In genomic region chr21:42570841-42571387, GRCh38 we compare ENCODE assay signal across 11 cellular contexts. TPM values are rescaled to one million over a fixed set of nuclear protein-coding genes. Genes with fewer than 3 reads are reported as not detected.
DNase-seq lines count a peak whose midpoint lies in the region; ATAC-seq, FAIRE-seq and TF ChIP-seq lines count a peak whose summit lies in the region.
"Had no signal": no experiment of that assay in that cellular context is flagged by ENCODE, and none has a peak within 500 bp of the region (broad histone marks: within the 10 kb centered on the region; RNA-seq: fewer than 3 reads in every experiment).

No MANE protein-coding gene starts in this region.

- no peak for TF ChIP-seq RAD21 in K562 (CRISPR knock-in tag; conservative IDR thresholded peaks at IDR 0.05 in 1 of 2, IDR thresholded peaks at IDR 0.05 in 1 of 2)

- H3K4me3 Mint-ChIP-seq in nephron progenitor cell = no peak overlapping the region
- H3K4me3 Mint-ChIP-seq: activated CD4-positive, alpha-beta T cell treated with anti-CD3 and anti-CD28 coated beads, Interleukin-2, amount 10 ng/mL, durations not matched to agents 24 days and 14 days had no signal

- TF ChIP-seq POLR2A in K562 (conservative IDR thresholded peaks at IDR 0.05) = no peak

- peaks cover 2% of the 10 kb centered on the region for H3K9me3 Mint-ChIP-seq in nephron progenitor cell
- H3K9me3 Mint-ChIP-seq: activated CD4-positive, alpha-beta T cell treated with anti-CD3 and anti-CD28 coated beads, Interleukin-2, amount 10 ng/mL, durations not matched to agents 24 days and 14 days had no signal

- intact Hi-C loops in K562 (cut with micrococcal nuclease) = loop anchor here (10.0 kb wide), 1 partner anchor 46 kb away; no protein-coding TSS in a partner anchor

- ATAC-seq in K562 = no peak

- no peaks in the 10 kb centered on the region for H3K9me3 ChIP-seq in K562 (replicated peaks; ENCODE audit: control insufficient read depth, insufficient read depth, low read depth, low read length)
- H3K9me3 ChIP-seq: ascending aorta had no signal

- peaks cover 4% of the 10 kb centered on the region for H3K36me3 Mint-ChIP-seq in nephron progenitor cell (ENCODE audit: low read depth)

- peaks cover 3% of the 10 kb centered on the region for H3K27me3 Mint-ChIP-seq in nephron progenitor cell (ENCODE audit: low read depth, poor library complexity)
- H3K27me3 Mint-ChIP-seq: activated CD4-positive, alpha-beta T cell treated with anti-CD3 and anti-CD28 coated beads, Interleukin-2, amount 10 ng/mL, durations not matched to agents 24 days and 14 days had no signal

- 36% methylated on average over 20 of the region's 20 CpGs for WGBS in K562 (ENCODE audit: insufficient coverage, low coverage, missing lambda C conversion rate)

- no peak overlapping the region; the same call in 1 of the 2 replicates for H2AFZ ChIP-seq in K562 (ENCODE audit: low read depth, low read length)

- no peak for TF ChIP-seq CTCF in K562 (IDR thresholded peaks at IDR 0.05 in 2 of 3, conservative IDR thresholded peaks at IDR 0.05 in 1 of 3; ENCODE audit: insufficient read depth in 2 of 3, low read depth in 1 of 3, low read length in 3 of 3)
- no peak for TF ChIP-seq CTCF in nephron progenitor cell (IDR thresholded peaks at IDR 0.05)

- no peak overlapping the region for H3K27ac Mint-ChIP-seq in nephron progenitor cell
- H3K27ac Mint-ChIP-seq: activated CD4-positive, alpha-beta T cell treated with anti-CD3 and anti-CD28 coated beads, Interleukin-2, amount 10 ng/mL, durations not matched to agents 24 days and 14 days had no signal

- H3K79me2 ChIP-seq in K562 (ENCODE audit: control insufficient read depth, insufficient read depth, low read length) = no peaks in the 10 kb centered on the region

- H3K4me2 ChIP-seq in K562 (ENCODE audit: insufficient read depth, low read length) = no peak overlapping the region

- DNase-seq in COLO668 (lab: John Stamatoyannopoulos, UW; ENCODE audit: unreplicated experiment) (peak; percentile 91), NCI-H1092 treated with DMSO at 0.1 percent for 48 hours (lab: John Stamatoyannopoulos, UW) (peak; percentile 90), K562 (ENCODE audit: extremely low read depth in 1 of 4, low spot score in 3 of 4) (no peak), nephron progenitor cell (peak; percentile 61), RPMI8226 (no peak), NCI-H446 (lab: John Stamatoyannopoulos, UW) (no peak), urothelium cell line (ENCODE audit: low spot score) (no peak), SKM-1 (lab: John Stamatoyannopoulos, UW; ENCODE audit: unreplicated experiment) (no peak)
- DNase-seq: activated CD4-positive, alpha-beta T cell treated with anti-CD3 and anti-CD28 coated beads, Interleukin-2, amount 10 ng/mL, durations not matched to agents 24 days and 14 days had no signal

- in situ Hi-C loops in K562 (cut with MboI) = no loop called here

- no peaks in the 10 kb centered on the region for H4K20me1 ChIP-seq in K562 (replicated peaks; ENCODE audit: control insufficient read depth, insufficient read depth, low read length)

- no peak for TF ChIP-seq EP300 in K562 (IDR thresholded peaks at IDR 0.05; ENCODE audit: low read length)

- CTCF ChIA-PET in K562 (lab: Yijun Ruan, JAX; ENCODE audit: low intra/inter-chr PET ratio) = no interaction called here

- POLR2A ChIA-PET in K562 (lab: Yijun Ruan, JAX) = interaction anchor here (0.6 to 1.0 kb wide), 2 partner anchors 11 to 399 kb away, joined by 3 to 4 read pairs; no protein-coding TSS in a partner anchor

- H3K4me3 ChIP-seq in K562 = no peak overlapping the region
- H3K4me3 ChIP-seq: ascending aorta, lung had no signal

- peaks cover 24 to 77% of the 10 kb centered on the region in 2 experiments for H3K27me3 ChIP-seq in K562 (ENCODE audit: control insufficient read depth in 2 of 2, insufficient read depth in 2 of 2, low read length in 2 of 2)
- H3K27me3 ChIP-seq: ascending aorta had no signal

- peaks cover 50% of the 10 kb centered on the region for H3K4me1 Mint-ChIP-seq in nephron progenitor cell
- H3K4me1 Mint-ChIP-seq: activated CD4-positive, alpha-beta T cell treated with anti-CD3 and anti-CD28 coated beads, Interleukin-2, amount 10 ng/mL, durations not matched to agents 24 days and 14 days had no signal

- H3K9ac ChIP-seq in K562 (ENCODE audit: insufficient read depth in 1 of 2, low read depth in 2 of 2, low read length in 2 of 2) = no peak overlapping the region

- FAIRE-seq in K562 (lab: Jason Lieb, UNC) = no peak
- no peak for FAIRE-seq in urothelium cell line (lab: Jason Lieb, UNC)

- H3K36me3 ChIP-seq in K562 (ENCODE audit: control insufficient read depth, insufficient read depth, low read length) = no peaks in the 10 kb centered on the region

- BruUV-seq in K562 (replicated peaks; lab: Mats Ljungman, UMichigan) = no TSS peak

- no peak overlapping the region for H3K27ac ChIP-seq in K562 (ENCODE audit: extremely low read depth, low read depth, low read length)
- H3K27ac ChIP-seq: ascending aorta had no signal

- peaks cover 0 to 21% of the 10 kb centered on the region in 2 experiments; a peak in 3 of 5 replicates for H3K4me1 ChIP-seq in K562 (replicated peaks in 1 of 2; ENCODE audit: control insufficient read depth in 2 of 2, insufficient read depth in 2 of 2, low read length in 2 of 2)
- H3K4me1 ChIP-seq: ascending aorta had no signal

- no peaks in the 10 kb centered on the region for H3K9me1 ChIP-seq in K562 (ENCODE audit: control insufficient read depth, insufficient read depth, low read length)

TF ChIP-seq in K562, 482 proteins besides CTCF, POLR2A, EP300 and RAD21:
- TF ChIP-seq PKNOX1 (IDR thresholded peaks at IDR 0.05) (0 out of 2 replicates have a peak, but pooled peaks have one; percentile 13), ZNF280B (CRISPR knock-in tag; IDR thresholded peaks at IDR 0.05) (no peak), RFX1 (IDR thresholded peaks at IDR 0.05) (peak; percentile 78)

RNA-seq across cellular contexts. Expression of gene SLC37A1, which starts 57.3 kb away (rescaled TPM):
- total RNA-seq in K562 (2011; cell fraction: chromatin; rRNA removed; ENCODE audit: low replicate concordance) = 4.6 and 9.1 TPM in 2 replicates
- 5.5 and 5.9 TPM in 2 replicates for total RNA-seq in K562 (2011; cell fraction: nucleolus; rRNA removed)
- total RNA-seq in K562 (2011; cell fraction: nucleoplasm; rRNA removed) = 5.6 and 6.5 TPM in 2 replicates
- total RNA-seq in K562 (2014; rRNA removed) (0.33 and 1.4 TPM in 2 replicates), K562 (2014; rRNA removed; fragmentation: Illumina TruSeq; extraction: Trizol) (0.10 and 0.15 TPM in 2 replicates), K562 (2015; rRNA removed; fragmentation: Illumina TruSeq; extraction: Trizol) (0.40 and 0.79 TPM in 2 replicates), K562 (2021) (0.40 and 0.60 TPM in 2 replicates)
- polyA plus RNA-seq in K562 (2011; rRNA removed) (3.4 and 4.5 TPM in 2 replicates), K562 (2014; fragmentation: Illumina TruSeq; extraction: Trizol) (0.45 and 0.65 TPM in 2 replicates), K562 (2014; fragmentation: Nextera tagmentation; extraction: Ambion mirVana) (under 1 TPM; 0.06 to 0.20 TPM), K562 (2014; rRNA removed) (0.09 and 0.24 TPM in 2 replicates)
- 2.8 and 3.2 TPM in 2 replicates for polyA plus RNA-seq in K562 (2011; cell fraction: cytosol; rRNA removed)
- polyA plus RNA-seq in K562 (2011; cell fraction: nucleus; rRNA removed) = 10.8 and 11.2 TPM in 2 replicates
- polyA plus RNA-seq in K562 (2012) = 0.43 and 1.8 TPM in 2 replicates
- polyA minus RNA-seq in K562 (2011; rRNA and poly(A)+ RNA removed) = 3.8 and 6.7 TPM in 2 replicates
- polyA minus RNA-seq in K562 (2011; cell fraction: cytosol; rRNA and poly(A)+ RNA removed) = 2.5 and 2.6 TPM in 2 replicates
- polyA minus RNA-seq in K562 (2011; cell fraction: nucleus; rRNA and poly(A)+ RNA removed) = 8.3 and 11.8 TPM in 2 replicates

Comparison
In these comparisons a context has a peak if more than half of its experiments do, and no peak if none do; other contexts are left out.
1. DNase-seq: peak in COLO668 (single experiment), NCI-H1092 treated with DMSO at 0.1 percent for 48 hours (single experiment) and nephron progenitor cell (single experiment); none in K562 (0 of 4), RPMI8226 (single experiment), NCI-H446 (0 of 2), urothelium cell line (single experiment) and SKM-1 (single experiment).